In genomic region chr6:71534916-71535315, GRCh38 we compare ENCODE assay signal across 33 cellular contexts.
"Had no signal": no experiment of that assay in that cellular context is flagged by ENCODE, and none has a peak within 500 bp of the region (broad histone marks: within the 10 kb centered on the region; RNA-seq: fewer than 3 reads in every experiment).

No MANE protein-coding gene starts in this region.

- ATAC-seq: activated CD4-positive, alpha-beta T cell treated with anti-CD3 and anti-CD28 coated beads for 36 hours; activated naive CD4-positive, alpha-beta T cell treated with anti-CD3 and anti-CD28 coated beads, Interleukin-2, amount 50 U/mL, for 72 hours; activated T-cell treated with anti-CD3 and anti-CD28 coated beads, Interleukin-2, amount 50 U/mL, for 72 hours; esophagus mucosa; T-helper 17 cell had no signal

- H3K4me1 Mint-ChIP-seq: activated B cell treated with CpG ODN at 0.5 μM for 24 hours; activated CD4-positive, alpha-beta memory T cell treated with anti-CD3 and anti-CD28 coated beads, Interleukin-2, amount 10 ng/mL, durations not matched to agents 7 days and 5 days; activated CD4-positive, alpha-beta T cell treated with anti-CD3 and anti-CD28 coated beads for 36 hours; activated CD4-positive, alpha-beta T cell treated with anti-CD3 and anti-CD28 coated beads, Interleukin-2, amount 10 ng/mL, durations not matched to agents 7 days and 5 days; activated naive CD4-positive, alpha-beta T cell treated with anti-CD3 and anti-CD28 coated beads, Interleukin-2, amount 10 ng/mL, durations not matched to agents 7 days and 5 days; activated naive CD8-positive, alpha-beta T cell treated with anti-CD3 and anti-CD28 coated beads, Interleukin-2, amount 10 ng/mL, durations not matched to agents 7 days and 5 days; endodermal cell had no signal

- H3K27ac ChIP-seq: ascending aorta, breast epithelium, cardiac muscle cell, coronary artery, dorsolateral prefrontal cortex, WERI-Rb-1 had no signal

- H3K4me1 ChIP-seq: breast epithelium had no signal

- H3K9me3 Mint-ChIP-seq: activated B cell treated with CpG ODN at 0.5 μM for 24 hours; activated CD4-positive, alpha-beta memory T cell treated with anti-CD3 and anti-CD28 coated beads, Interleukin-2, amount 10 ng/mL, durations not matched to agents 7 days and 5 days; activated CD4-positive, alpha-beta T cell treated with anti-CD3 and anti-CD28 coated beads, Interleukin-2, amount 10 ng/mL, durations not matched to agents 7 days and 5 days; activated naive CD4-positive, alpha-beta T cell treated with anti-CD3 and anti-CD28 coated beads, Interleukin-2, amount 10 ng/mL, durations not matched to agents 7 days and 5 days; activated naive CD4-positive, alpha-beta T cell treated with anti-CD3 and anti-CD28 coated beads, Interleukin-2, amount 50 U/mL, for 72 hours; activated naive CD8-positive, alpha-beta T cell treated with anti-CD3 and anti-CD28 coated beads, Interleukin-2, amount 10 ng/mL, durations not matched to agents 7 days and 5 days; activated T-cell treated with anti-CD3 and anti-CD28 coated beads, Interleukin-2, amount 50 U/mL, for 24 hours; activated T-cell treated with anti-CD3 and anti-CD28 coated beads, Interleukin-2, amount 50 U/mL, for 72 hours; brain; dendritic cell treated with granulocyte-macrophage colony-stimulating factor and Interleukin-4, amounts not matched to agents 40 ng/mL and 50 ng/mL, for 4 days; endodermal cell; T-helper 2 cell treated with Interferon-gamma antibody and Interleukin-4, amounts not matched to agents 5 μg/mL and 100 μg/mL, for 36 hours had no signal

- H3K9me3 ChIP-seq: ascending aorta, breast epithelium had no signal

- H3K4me3 Mint-ChIP-seq: activated B cell treated with CpG ODN at 0.5 μM for 24 hours; activated CD4-positive, alpha-beta memory T cell treated with anti-CD3 and anti-CD28 coated beads, Interleukin-2, amount 10 ng/mL, durations not matched to agents 7 days and 5 days; activated CD4-positive, alpha-beta T cell treated with anti-CD3 and anti-CD28 coated beads for 36 hours; activated CD4-positive, alpha-beta T cell treated with anti-CD3 and anti-CD28 coated beads, Interleukin-2, amount 10 ng/mL, durations not matched to agents 7 days and 5 days; activated naive CD4-positive, alpha-beta T cell treated with anti-CD3 and anti-CD28 coated beads, Interleukin-2, amount 10 ng/mL, durations not matched to agents 7 days and 5 days; activated naive CD8-positive, alpha-beta T cell treated with anti-CD3 and anti-CD28 coated beads, Interleukin-2, amount 10 ng/mL, durations not matched to agents 7 days and 5 days; activated T-cell treated with anti-CD3 and anti-CD28 coated beads, Interleukin-2, amount 50 U/mL, for 24 hours; activated T-cell treated with anti-CD3 and anti-CD28 coated beads, Interleukin-2, amount 50 U/mL, for 72 hours; brain; dendritic cell treated with granulocyte-macrophage colony-stimulating factor and Interleukin-4, amounts not matched to agents 40 ng/mL and 50 ng/mL, for 4 days; endodermal cell; T-helper 17 cell; T-helper 2 cell treated with Interferon-gamma antibody and Interleukin-4, amounts not matched to agents 5 μg/mL and 100 μg/mL, for 36 hours had no signal

- H3K27me3 Mint-ChIP-seq: activated CD4-positive, alpha-beta memory T cell treated with anti-CD3 and anti-CD28 coated beads, Interleukin-2, amount 10 ng/mL, durations not matched to agents 7 days and 5 days; activated CD4-positive, alpha-beta T cell treated with anti-CD3 and anti-CD28 coated beads for 36 hours; activated naive CD4-positive, alpha-beta T cell treated with anti-CD3 and anti-CD28 coated beads, Interleukin-2, amount 10 ng/mL, durations not matched to agents 7 days and 5 days; activated T-cell treated with anti-CD3 and anti-CD28 coated beads, Interleukin-2, amount 50 U/mL, for 24 hours; brain had no signal

- DNase-seq: activated B cell treated with CpG ODN at 0.5 μM for 24 hours; activated CD4-positive, alpha-beta memory T cell treated with anti-CD3 and anti-CD28 coated beads, Interleukin-2, amount 10 ng/mL, durations not matched to agents 7 days and 5 days; activated CD4-positive, alpha-beta T cell treated with anti-CD3 and anti-CD28 coated beads for 36 hours; activated CD4-positive, alpha-beta T cell treated with anti-CD3 and anti-CD28 coated beads, Interleukin-2, amount 10 ng/mL, durations not matched to agents 7 days and 5 days; activated CD4-positive, alpha-beta T cell treated with anti-CD3 and anti-CD28 coated beads, Interleukin-2, amount 50 U/mL, for 4 hours; activated CD4-positive, CD25-positive, alpha-beta regulatory T cell treated with anti-CD3 and anti-CD28 coated beads, Interleukin-2, amount 50 U/mL, for 72 hours; activated CD8-positive, alpha-beta memory T cell treated with anti-CD3 and anti-CD28 coated beads, Interleukin-2, amount 50 U/mL, for 48 hours; activated gamma-delta T cell; activated naive CD4-positive, alpha-beta T cell; activated naive CD4-positive, alpha-beta T cell treated with anti-CD3 and anti-CD28 coated beads, Interleukin-2, amount 10 ng/mL, durations not matched to agents 7 days and 5 days; activated naive CD8-positive, alpha-beta T cell treated with anti-CD3 and anti-CD28 coated beads, Interleukin-2, amount 10 ng/mL, durations not matched to agents 7 days and 5 days; activated T-cell treated with anti-CD3 and anti-CD28 coated beads for 4 hours; activated T-cell treated with anti-CD3 and anti-CD28 coated beads, Interleukin-2, amount 50 U/mL, for 24 hours; activated T-cell treated with anti-CD3 and anti-CD28 coated beads, Interleukin-2, amount 50 U/mL, for 72 hours; central memory CD4-positive, alpha-beta T cell; dorsolateral prefrontal cortex; effector memory CD4-positive, alpha-beta T cell; endodermal cell; foreskin fibroblast; glutamatergic neuron; T-helper 1 cell; T-helper 17 cell; T1000; WERI-Rb-1 had no signal

- H3K4me3 ChIP-seq: ascending aorta, breast epithelium, cardiac muscle cell, coronary artery, dorsolateral prefrontal cortex had no signal

- H3K36me3 ChIP-seq: ascending aorta, breast epithelium, cardiac muscle cell, WERI-Rb-1 had no signal

- H3K27me3 ChIP-seq: ascending aorta, breast epithelium, cardiac muscle cell, dorsolateral prefrontal cortex had no signal

- H3K27ac Mint-ChIP-seq: activated B cell treated with CpG ODN at 0.5 μM for 24 hours; activated CD4-positive, alpha-beta memory T cell treated with anti-CD3 and anti-CD28 coated beads, Interleukin-2, amount 10 ng/mL, durations not matched to agents 7 days and 5 days; activated CD4-positive, alpha-beta T cell treated with anti-CD3 and anti-CD28 coated beads for 36 hours; activated CD4-positive, alpha-beta T cell treated with anti-CD3 and anti-CD28 coated beads, Interleukin-2, amount 10 ng/mL, durations not matched to agents 7 days and 5 days; activated naive CD4-positive, alpha-beta T cell treated with anti-CD3 and anti-CD28 coated beads, Interleukin-2, amount 10 ng/mL, durations not matched to agents 7 days and 5 days; activated naive CD4-positive, alpha-beta T cell treated with anti-CD3 and anti-CD28 coated beads, Interleukin-2, amount 50 U/mL, for 72 hours; activated naive CD8-positive, alpha-beta T cell treated with anti-CD3 and anti-CD28 coated beads, Interleukin-2, amount 10 ng/mL, durations not matched to agents 7 days and 5 days; activated T-cell treated with anti-CD3 and anti-CD28 coated beads, Interleukin-2, amount 50 U/mL, for 24 hours; activated T-cell treated with anti-CD3 and anti-CD28 coated beads, Interleukin-2, amount 50 U/mL, for 72 hours; brain; dendritic cell treated with granulocyte-macrophage colony-stimulating factor and Interleukin-4, amounts not matched to agents 40 ng/mL and 50 ng/mL, for 4 days; endodermal cell; T-helper 17 cell; T-helper 2 cell treated with Interferon-gamma antibody and Interleukin-4, amounts not matched to agents 5 μg/mL and 100 μg/mL, for 36 hours had no signal

- H3K36me3 Mint-ChIP-seq: activated naive CD4-positive, alpha-beta T cell treated with anti-CD3 and anti-CD28 coated beads, Interleukin-2, amount 10 ng/mL, durations not matched to agents 7 days and 5 days; activated naive CD4-positive, alpha-beta T cell treated with anti-CD3 and anti-CD28 coated beads, Interleukin-2, amount 50 U/mL, for 72 hours; activated naive CD8-positive, alpha-beta T cell treated with anti-CD3 and anti-CD28 coated beads, Interleukin-2, amount 10 ng/mL, durations not matched to agents 7 days and 5 days; brain had no signal
